Comparison of ENCODE assay signal across 20 cellular contexts in genomic region chr17:10668771-10669170, GRCh38. TPM values are rescaled to one million over a fixed set of nuclear protein-coding genes. Genes with fewer than 3 reads are reported as not detected.
DNase-seq lines count a peak whose midpoint lies in the region; ATAC-seq and TF ChIP-seq lines count a peak whose summit lies in the region.
"Had no signal": no experiment of that assay in that cellular context is flagged by ENCODE, and none has a peak within 500 bp of the region (broad histone marks: within the 10 kb centered on the region; RNA-seq: fewer than 3 reads in every experiment).

No MANE protein-coding gene starts in this region.

- H3K27me3 ChIP-seq in GM23248 (replicated peaks; ENCODE audit: insufficient read depth) = no peaks in the 10 kb centered on the region
- H3K27me3 ChIP-seq in subcutaneous abdominal adipose tissue (ENCODE audit: control insufficient read depth in 5 of 5, insufficient read depth in 4 of 5, low read length in 5 of 5) = no peaks in the 10 kb centered on the region
- H3K27me3 ChIP-seq: upper lobe of left lung had no signal

- DNase-seq in GM23248 (peak; percentile 35), fibroblast of pulmonary artery (ENCODE audit: low read depth) (peak; percentile 10), activated T-cell treated with anti-CD3 and anti-CD28 coated beads for 4 hours (no peak), H4 (ENCODE audit: low spot score) (no peak), cortex of kidney (lab: John Stamatoyannopoulos, UW) (no peak)
- DNase-seq: activated CD4-positive, alpha-beta T cell treated with anti-CD3 and anti-CD28 coated beads, Interleukin-2, amount 50 U/mL, for 1 hour; activated T-cell treated with anti-CD3 and anti-CD28 coated beads, Interleukin-2, amount 50 U/mL, for 24 hours; caudate nucleus; CD4-positive, alpha-beta T cell; DND-41; effector memory CD8-positive, alpha-beta T cell; naive thymus-derived CD8-positive, alpha-beta T cell; NCI-H1694 treated with DMSO at 0.1 percent for 48 hours; NCI-H510A treated with DMSO at 0.1 percent for 48 hours; upper lobe of left lung had no signal

- 44 to 62% methylated on average over 1 of the region's 1 CpG for WGBS in GM23248 (ENCODE audit: low coverage in 1 of 2, low lambda C conversion rate in 2 of 2, missing lambda C conversion rate in 2 of 2), 2 experiments

- H3K4me3 ChIP-seq in GM23248 = no peak overlapping the region
- H3K4me3 ChIP-seq in fibroblast of pulmonary artery (replicated peaks; ENCODE audit: low read depth, low read length) = no peak overlapping the region
- no peak overlapping the region for H3K4me3 ChIP-seq in subcutaneous abdominal adipose tissue (ENCODE audit: low read depth in 1 of 5, low read length in 5 of 5)
- H3K4me3 ChIP-seq: lung, upper lobe of left lung had no signal

- peaks cover 10% of the 10 kb centered on the region for H3F3A ChIP-seq in GM23248 (ENCODE audit: insufficient read depth)

- H3K27ac ChIP-seq in GM23248 = no peak overlapping the region
- H3K27ac ChIP-seq in subcutaneous abdominal adipose tissue (ENCODE audit: low read depth, low read length) = peak overlapping the region; percentile 3
- H3K27ac ChIP-seq: upper lobe of left lung had no signal

- no peaks in the 10 kb centered on the region for H3K9me2 ChIP-seq in GM23248 (ENCODE audit: insufficient read depth)

- in situ Hi-C loops in GM23248 (cut with MboI) = no loop called here

- H3K79me2 ChIP-seq in GM23248 (ENCODE audit: insufficient read depth) = no peaks in the 10 kb centered on the region

- TF ChIP-seq CTCF in fibroblast of pulmonary artery (IDR thresholded peaks at IDR 0.05; ENCODE audit: low read length, missing control alignments) = no peak

- peaks cover 11% of the 10 kb centered on the region for H3K4me1 ChIP-seq in GM23248 (ENCODE audit: insufficient read depth)
- H3K4me1 ChIP-seq in subcutaneous abdominal adipose tissue (ENCODE audit: control insufficient read depth in 5 of 5, insufficient read depth in 5 of 5, low read length in 5 of 5) = peaks cover 2 to 38% (median 15%) of the 10 kb centered on the region in 5 donors
- H3K4me1 ChIP-seq: upper lobe of left lung had no signal

- H2AFZ ChIP-seq in GM23248 = no peak overlapping the region

- no peaks in the 10 kb centered on the region for H3K36me3 ChIP-seq in GM23248 (ENCODE audit: low read depth)
- H3K36me3 ChIP-seq in subcutaneous abdominal adipose tissue (ENCODE audit: control insufficient read depth in 5 of 5, insufficient read depth in 5 of 5, low read length in 5 of 5) = peaks cover 0 to 4% (median 0%) of the 10 kb centered on the region in 5 donors

- no peaks in the 10 kb centered on the region for H4K20me1 ChIP-seq in GM23248 (ENCODE audit: insufficient read depth)

- no peaks in the 10 kb centered on the region for H3K9me3 ChIP-seq in GM23248 (ENCODE audit: low read depth)
- H3K9me3 ChIP-seq in subcutaneous abdominal adipose tissue (ENCODE audit: control insufficient read depth in 5 of 5, low read length in 5 of 5) = no peaks in the 10 kb centered on the region
- H3K9me3 ChIP-seq: upper lobe of left lung had no signal

- H3K4me2 ChIP-seq in GM23248 (ENCODE audit: unreplicated experiment) = peak overlapping the region; percentile 14

- ATAC-seq in SK-N-SH treated with all-trans-retinoic acid at 6 μM for 48 hours = peak; percentile 82
- no peak for ATAC-seq in GM19452 (IDR thresholded peaks at IDR 0.05; ENCODE audit: unreplicated experiment)
- ATAC-seq: effector memory CD8-positive, alpha-beta T cell; naive thymus-derived CD8-positive, alpha-beta T cell; stimulated activated memory B cell treated with anti-CD40 and anti-IgM and Interleukin-4, amounts not matched to agents 10 μg/mL and 1 μg/mL and 100 μg/mL, for 72 hours had no signal

- no peak overlapping the region for H3K9ac ChIP-seq in GM23248
- H3K9ac ChIP-seq in subcutaneous abdominal adipose tissue (ENCODE audit: low read length in 5 of 5) = no peak overlapping the region

TF ChIP-seq in SK-N-SH treated with all-trans-retinoic acid at 6 μM for 48 hours, 23 proteins besides CTCF, POLR2A, EP300 and RAD21:
- TF ChIP-seq, protein P1, sequence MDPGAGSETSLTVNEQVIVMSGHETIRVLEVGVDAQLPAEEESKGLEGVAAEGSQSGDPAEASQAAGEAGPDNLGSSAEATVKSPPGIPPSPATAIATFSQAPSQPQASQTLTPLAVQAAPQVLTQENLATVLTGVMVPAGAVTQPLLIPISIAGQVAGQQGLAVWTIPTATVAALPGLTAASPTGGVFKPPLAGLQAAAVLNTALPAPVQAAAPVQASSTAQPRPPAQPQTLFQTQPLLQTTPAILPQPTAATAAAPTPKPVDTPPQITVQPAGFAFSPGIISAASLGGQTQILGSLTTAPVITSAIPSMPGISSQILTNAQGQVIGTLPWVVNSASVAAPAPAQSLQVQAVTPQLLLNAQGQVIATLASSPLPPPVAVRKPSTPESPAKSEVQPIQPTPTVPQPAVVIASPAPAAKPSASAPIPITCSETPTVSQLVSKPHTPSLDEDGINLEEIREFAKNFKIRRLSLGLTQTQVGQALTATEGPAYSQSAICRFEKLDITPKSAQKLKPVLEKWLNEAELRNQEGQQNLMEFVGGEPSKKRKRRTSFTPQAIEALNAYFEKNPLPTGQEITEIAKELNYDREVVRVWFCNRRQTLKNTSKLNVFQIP (CRISPR knock-in tag; IDR thresholded peaks at IDR 0.05; ENCODE audit: borderline replicate concordance, low read depth) = no peak
- TF ChIP-seq CSDC2 (CRISPR knock-in tag; IDR thresholded peaks at IDR 0.05) (no peak), RARB (CRISPR knock-in tag; IDR thresholded peaks at IDR 0.05) (no peak), OSR1 (CRISPR knock-in tag; IDR thresholded peaks at IDR 0.05) (no peak), ZNF70 (CRISPR knock-in tag; IDR thresholded peaks at IDR 0.05) (no peak), SNAI2 (CRISPR knock-in tag; IDR thresholded peaks at IDR 0.05) (no peak), PPARA (CRISPR knock-in tag; IDR thresholded peaks at IDR 0.05; ENCODE audit: borderline replicate concordance) (no peak), GLIS3 (CRISPR knock-in tag; IDR thresholded peaks at IDR 0.05) (no peak), ISL1 (CRISPR knock-in tag; IDR thresholded peaks at IDR 0.05) (no peak), TOX (CRISPR knock-in tag; IDR thresholded peaks at IDR 0.05; ENCODE audit: borderline replicate concordance) (no peak)
TF ChIP-seq in SK-N-SH treated with all-trans-retinoic acid at 6 μM for 48 hours: peak in this region for 0.

RNA-seq across cellular contexts. Expression of gene MYH3, which starts 11.7 kb away (rescaled TPM):
- total RNA-seq in GM23248 (2014; rRNA removed; shearing (Covaris generic)) = 1.1 and 3.1 TPM in 2 replicates
- polyA plus RNA-seq in GM23248 (2016; fragmentation: Nextera tagmentation; extraction: Ambion mirVana) = 0.26 TPM in 1 of 2 replicates, not detected in the other
- total RNA-seq in H4 (2014; rRNA removed; shearing (Covaris generic)) = 0.04 TPM in 1 of 2 replicates, not detected in the other

RNA-seq across cellular contexts. Expression of gene SCO1, which starts 28.6 kb away (rescaled TPM):
- total RNA-seq in GM23248 (2014; rRNA removed; shearing (Covaris generic)) = 25.6 and 51.1 TPM in 2 replicates
- polyA plus RNA-seq in GM23248 (2016; fragmentation: Nextera tagmentation; extraction: Ambion mirVana) = 40.4 and 40.5 TPM in 2 replicates
- 24.7 and 27.6 TPM in 2 replicates for total RNA-seq in H4 (2014; rRNA removed; shearing (Covaris generic))

RNA-seq across cellular contexts. Expression of gene ADPRM, which starts 28.6 kb away (rescaled TPM):
- 8.6 and 16.1 TPM in 2 replicates for total RNA-seq in GM23248 (2014; rRNA removed; shearing (Covaris generic))
- 14.3 and 15.4 TPM in 2 replicates for polyA plus RNA-seq in GM23248 (2016; fragmentation: Nextera tagmentation; extraction: Ambion mirVana)
- 8.5 and 8.8 TPM in 2 replicates for total RNA-seq in H4 (2014; rRNA removed; shearing (Covaris generic))

Comparison
In these comparisons a context has a peak if more than half of its experiments do, and no peak if none do; other contexts are left out.
1. DNase-seq: peak in GM23248 (single experiment) and fibroblast of pulmonary artery (single experiment); none in activated T-cell treated with anti-CD3 and anti-CD28 coated beads for 4 hours (single experiment), H4 (single experiment) and cortex of kidney (single experiment).